22 cellular contexts compared by ENCODE assay signal in the genomic region with DNA sequence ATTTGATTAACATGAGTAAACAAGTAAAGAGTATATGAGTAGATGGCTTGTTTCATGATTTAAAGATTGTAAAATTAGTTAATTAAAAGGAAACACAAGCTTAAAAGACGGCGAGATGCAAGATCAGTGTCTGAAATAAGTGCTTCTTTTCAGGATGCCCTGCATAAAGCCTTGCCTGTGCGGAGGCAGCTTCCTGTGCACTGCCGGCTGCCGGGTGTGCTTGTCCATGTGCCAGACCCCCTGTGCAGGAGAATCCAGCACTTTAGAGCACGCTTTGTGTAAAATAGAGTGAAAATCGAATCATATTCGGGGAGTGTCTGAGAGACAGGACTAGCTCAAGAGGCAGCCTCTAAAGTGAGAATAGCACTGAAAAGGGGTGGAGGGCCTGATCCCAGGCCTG.
"Had no signal": no experiment of that assay in that cellular context is flagged by ENCODE, and none has a peak within 500 bp of the region (broad histone marks: within the 10 kb centered on the region; RNA-seq: fewer than 3 reads in every experiment).

No MANE protein-coding gene starts in this region.

- H3K27ac ChIP-seq: coronary artery, dorsolateral prefrontal cortex, epithelial cell of prostate, esophagus squamous epithelium, foreskin keratinocyte, gastroesophageal sphincter, heart right ventricle, left lung, lower lobe of right lung had no signal

- H3K36me3 ChIP-seq: esophagus squamous epithelium, gastroesophageal sphincter, heart right ventricle, left lung, lower lobe of right lung had no signal

- H3K9me3 ChIP-seq: esophagus squamous epithelium, gastroesophageal sphincter, heart right ventricle, left lung, lower lobe of right lung had no signal

- H3K9me3 Mint-ChIP-seq: endodermal cell had no signal

- H3K4me3 ChIP-seq: coronary artery, dorsolateral prefrontal cortex, esophagus squamous epithelium, gastroesophageal sphincter, heart right ventricle, left lung, lower lobe of right lung had no signal

- H3K27ac Mint-ChIP-seq: endodermal cell, mesothelial cell of epicardium had no signal

- H3K4me1 ChIP-seq: esophagus squamous epithelium, foreskin keratinocyte, gastroesophageal sphincter, heart right ventricle, left lung, lower lobe of right lung had no signal

- ATAC-seq: esophagus mucosa, foreskin keratinocyte, gastroesophageal sphincter, heart right ventricle, left cardiac atrium, left lung, left ventricle myocardium superior, lower lobe of right lung had no signal

- H3K36me3 Mint-ChIP-seq: mesothelial cell of epicardium had no signal

- H3K27me3 ChIP-seq: dorsolateral prefrontal cortex, esophagus squamous epithelium, foreskin keratinocyte, gastroesophageal sphincter, heart right ventricle, left lung had no signal

- DNase-seq: cerebellar nuclear complex; dermis blood vessel endothelial cell; dorsolateral prefrontal cortex; effector CD4-positive, alpha-beta T cell; effector memory CD4-positive, alpha-beta T cell; endodermal cell; erythroblast; esophagus squamous epithelium; foreskin keratinocyte; glutamatergic neuron; heart right ventricle; hippocampal formation; left cardiac atrium; left lung; left ventricle myocardium superior; lower lobe of right lung; mesenchymal stem cell had no signal

- H3K4me3 Mint-ChIP-seq: endodermal cell, mesothelial cell of epicardium had no signal
